1 cellular context compared by ENCODE assay signal in the genomic region with DNA sequence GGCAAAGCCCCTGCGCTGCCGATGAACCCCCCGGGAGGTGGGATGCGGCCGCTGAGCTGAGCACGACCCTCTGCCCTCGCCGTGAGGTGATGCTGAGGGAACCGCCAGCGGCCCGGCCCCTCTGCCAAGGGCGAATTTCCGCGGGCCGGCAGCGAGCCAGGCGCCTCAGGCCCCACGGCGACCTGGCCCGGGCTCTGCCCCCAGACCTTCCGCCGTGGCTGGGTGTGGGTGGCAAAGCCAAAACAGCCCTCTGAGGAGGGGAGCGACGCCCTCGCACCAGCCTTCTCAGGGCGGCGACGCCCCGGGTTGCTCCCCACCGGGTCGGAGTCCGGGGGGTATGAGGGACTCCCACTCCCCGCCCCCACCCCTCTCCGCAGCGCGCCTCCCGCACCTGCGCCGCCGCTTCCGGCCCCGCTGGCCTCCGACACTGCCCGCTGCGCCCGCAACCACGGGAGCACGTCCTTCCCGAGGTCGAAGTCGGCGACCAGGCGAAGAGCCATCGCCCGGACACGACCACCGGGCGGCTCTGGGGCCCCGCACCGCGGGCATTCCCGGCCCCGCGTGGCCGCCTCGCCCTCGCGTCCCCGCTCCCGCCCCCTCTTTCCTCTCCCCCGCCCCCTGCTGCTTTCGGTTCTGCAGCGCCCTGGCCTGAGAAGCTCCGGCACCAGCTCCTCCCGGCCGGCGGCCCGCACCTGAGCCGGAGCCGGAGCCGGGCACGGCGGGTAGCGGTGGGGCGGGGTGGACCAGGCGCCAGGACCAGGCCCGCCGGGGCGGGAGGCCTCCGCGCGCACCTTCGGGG.
TF ChIP-seq lines count a peak whose summit lies in the region.

A gene with protein sequence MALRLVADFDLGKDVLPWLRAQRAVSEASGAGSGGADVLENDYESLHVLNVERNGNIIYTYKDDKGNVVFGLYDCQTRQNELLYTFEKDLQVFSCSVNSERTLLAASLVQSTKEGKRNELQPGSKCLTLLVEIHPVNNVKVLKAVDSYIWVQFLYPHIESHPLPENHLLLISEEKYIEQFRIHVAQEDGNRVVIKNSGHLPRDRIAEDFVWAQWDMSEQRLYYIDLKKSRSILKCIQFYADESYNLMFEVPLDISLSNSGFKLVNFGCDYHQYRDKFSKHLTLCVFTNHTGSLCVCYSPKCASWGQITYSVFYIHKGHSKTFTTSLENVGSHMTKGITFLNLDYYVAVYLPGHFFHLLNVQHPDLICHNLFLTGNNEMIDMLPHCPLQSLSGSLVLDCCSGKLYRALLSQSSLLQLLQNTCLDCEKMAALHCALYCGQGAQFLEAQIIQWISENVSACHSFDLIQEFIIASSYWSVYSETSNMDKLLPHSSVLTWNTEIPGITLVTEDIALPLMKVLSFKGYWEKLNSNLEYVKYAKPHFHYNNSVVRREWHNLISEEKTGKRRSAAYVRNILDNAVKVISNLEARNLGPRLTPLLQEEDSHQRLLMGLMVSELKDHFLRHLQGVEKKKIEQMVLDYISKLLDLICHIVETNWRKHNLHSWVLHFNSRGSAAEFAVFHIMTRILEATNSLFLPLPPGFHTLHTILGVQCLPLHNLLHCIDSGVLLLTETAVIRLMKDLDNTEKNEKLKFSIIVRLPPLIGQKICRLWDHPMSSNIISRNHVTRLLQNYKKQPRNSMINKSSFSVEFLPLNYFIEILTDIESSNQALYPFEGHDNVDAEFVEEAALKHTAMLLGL (minus strand): TSS at position 528 of the 799 bp plus-strand sequence. CDS start 28 bp downstream, at position 500.

TF ChIP-seq in HepG2, 621 proteins besides CTCF, POLR2A, EP300 and RAD21 (continued from another document and continues in another):
- peak in 1 of 2 experiments; percentile 17; a peak in 1 of 4 replicates for TF ChIP-seq KLF16 (CRISPR knock-in tag; IDR thresholded peaks at IDR 0.05)
- TF ChIP-seq, protein P1, sequence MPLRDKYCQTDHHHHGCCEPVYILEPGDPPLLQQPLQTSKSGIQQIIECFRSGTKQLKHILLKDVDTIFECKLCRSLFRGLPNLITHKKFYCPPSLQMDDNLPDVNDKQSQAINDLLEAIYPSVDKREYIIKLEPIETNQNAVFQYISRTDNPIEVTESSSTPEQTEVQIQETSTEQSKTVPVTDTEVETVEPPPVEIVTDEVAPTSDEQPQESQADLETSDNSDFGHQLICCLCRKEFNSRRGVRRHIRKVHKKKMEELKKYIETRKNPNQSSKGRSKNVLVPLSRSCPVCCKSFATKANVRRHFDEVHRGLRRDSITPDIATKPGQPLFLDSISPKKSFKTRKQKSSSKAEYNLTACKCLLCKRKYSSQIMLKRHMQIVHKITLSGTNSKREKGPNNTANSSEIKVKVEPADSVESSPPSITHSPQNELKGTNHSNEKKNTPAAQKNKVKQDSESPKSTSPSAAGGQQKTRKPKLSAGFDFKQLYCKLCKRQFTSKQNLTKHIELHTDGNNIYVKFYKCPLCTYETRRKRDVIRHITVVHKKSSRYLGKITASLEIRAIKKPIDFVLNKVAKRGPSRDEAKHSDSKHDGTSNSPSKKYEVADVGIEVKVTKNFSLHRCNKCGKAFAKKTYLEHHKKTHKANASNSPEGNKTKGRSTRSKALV (CRISPR knock-in tag; IDR thresholded peaks at IDR 0.05) = 0 out of 2 replicates have a peak, but pooled peaks have one; percentile 48
- TF ChIP-seq ZNF879 (CRISPR knock-in tag; IDR thresholded peaks at IDR 0.05) = peak; percentile 47
- TF ChIP-seq, protein P2, sequence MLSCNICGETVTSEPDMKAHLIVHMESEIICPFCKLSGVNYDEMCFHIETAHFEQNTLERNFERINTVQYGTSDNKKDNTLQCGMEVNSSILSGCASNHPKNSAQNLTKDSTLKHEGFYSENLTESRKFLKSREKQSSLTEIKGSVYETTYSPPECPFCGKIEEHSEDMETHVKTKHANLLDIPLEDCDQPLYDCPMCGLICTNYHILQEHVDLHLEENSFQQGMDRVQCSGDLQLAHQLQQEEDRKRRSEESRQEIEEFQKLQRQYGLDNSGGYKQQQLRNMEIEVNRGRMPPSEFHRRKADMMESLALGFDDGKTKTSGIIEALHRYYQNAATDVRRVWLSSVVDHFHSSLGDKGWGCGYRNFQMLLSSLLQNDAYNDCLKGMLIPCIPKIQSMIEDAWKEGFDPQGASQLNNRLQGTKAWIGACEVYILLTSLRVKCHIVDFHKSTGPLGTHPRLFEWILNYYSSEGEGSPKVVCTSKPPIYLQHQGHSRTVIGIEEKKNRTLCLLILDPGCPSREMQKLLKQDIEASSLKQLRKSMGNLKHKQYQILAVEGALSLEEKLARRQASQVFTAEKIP (CRISPR knock-in tag; IDR thresholded peaks at IDR 0.05; ENCODE audit: borderline replicate concordance) = no peak
- no peak; the same call in 1 of the 2 replicates for TF ChIP-seq TSC22D2 (CRISPR knock-in tag; IDR thresholded peaks at IDR 0.05; ENCODE audit: borderline replicate concordance)
- TF ChIP-seq ZNF343 (CRISPR knock-in tag; IDR thresholded peaks at IDR 0.05) = no peak; the same call in 1 of the 2 replicates
- TF ChIP-seq THAP11 (CRISPR knock-in tag; IDR thresholded peaks at IDR 0.05) = no peak; the same call in 1 of the 2 replicates
- no peak for TF ChIP-seq SOX6 (IDR thresholded peaks at IDR 0.05)
- TF ChIP-seq SOX6 (CRISPR knock-in tag; IDR thresholded peaks at IDR 0.05) = no peak
- TF ChIP-seq ZNF441 (CRISPR knock-in tag; IDR thresholded peaks at IDR 0.05; ENCODE audit: borderline replicate concordance) = peak; percentile 62; the same call in 1 of the 2 replicates
- TF ChIP-seq, protein P3, sequence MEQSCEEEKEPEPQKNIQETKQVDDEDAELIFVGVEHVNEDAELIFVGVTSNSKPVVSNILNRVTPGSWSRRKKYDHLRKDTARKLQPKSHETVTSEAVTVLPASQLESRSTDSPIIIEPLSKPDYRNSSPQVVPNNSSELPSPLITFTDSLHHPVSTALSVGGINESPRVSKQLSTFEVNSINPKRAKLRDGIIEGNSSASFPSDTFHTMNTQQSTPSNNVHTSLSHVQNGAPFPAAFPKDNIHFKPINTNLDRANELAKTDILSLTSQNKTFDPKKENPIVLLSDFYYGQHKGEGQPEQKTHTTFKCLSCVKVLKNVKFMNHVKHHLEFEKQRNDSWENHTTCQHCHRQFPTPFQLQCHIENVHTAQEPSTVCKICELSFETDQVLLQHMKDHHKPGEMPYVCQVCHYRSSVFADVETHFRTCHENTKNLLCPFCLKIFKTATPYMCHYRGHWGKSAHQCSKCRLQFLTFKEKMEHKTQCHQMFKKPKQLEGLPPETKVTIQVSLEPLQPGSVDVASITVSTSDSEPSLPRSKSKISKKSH (CRISPR knock-in tag; IDR thresholded peaks at IDR 0.05; ENCODE audit: borderline replicate concordance) = peak; percentile 19; the same call in 1 of the 2 replicates
- no peak for TF ChIP-seq TBP (CRISPR knock-in tag; IDR thresholded peaks at IDR 0.05)
- TF ChIP-seq, protein P4, sequence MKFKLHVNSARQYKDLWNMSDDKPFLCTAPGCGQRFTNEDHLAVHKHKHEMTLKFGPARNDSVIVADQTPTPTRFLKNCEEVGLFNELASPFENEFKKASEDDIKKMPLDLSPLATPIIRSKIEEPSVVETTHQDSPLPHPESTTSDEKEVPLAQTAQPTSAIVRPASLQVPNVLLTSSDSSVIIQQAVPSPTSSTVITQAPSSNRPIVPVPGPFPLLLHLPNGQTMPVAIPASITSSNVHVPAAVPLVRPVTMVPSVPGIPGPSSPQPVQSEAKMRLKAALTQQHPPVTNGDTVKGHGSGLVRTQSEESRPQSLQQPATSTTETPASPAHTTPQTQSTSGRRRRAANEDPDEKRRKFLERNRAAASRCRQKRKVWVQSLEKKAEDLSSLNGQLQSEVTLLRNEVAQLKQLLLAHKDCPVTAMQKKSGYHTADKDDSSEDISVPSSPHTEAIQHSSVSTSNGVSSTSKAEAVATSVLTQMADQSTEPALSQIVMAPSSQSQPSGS (CRISPR knock-in tag; IDR thresholded peaks at IDR 0.05) = 0 out of 2 replicates have a peak, but pooled peaks have one; percentile 37
- no peak for TF ChIP-seq ZSCAN25 (CRISPR knock-in tag; IDR thresholded peaks at IDR 0.05)
- TF ChIP-seq FIP1L1 (IDR thresholded peaks at IDR 0.05; ENCODE audit: borderline replicate concordance, insufficient read depth, low read depth, low read length) = 0 out of 2 replicates have a peak, but pooled peaks have one; percentile 18
- TF ChIP-seq MEIS2 (CRISPR knock-in tag; IDR thresholded peaks at IDR 0.05) = no peak; the same call in 1 of the 2 replicates
- TF ChIP-seq KMT2B (CRISPR knock-in tag; IDR thresholded peaks at IDR 0.05) = peak; percentile 69; the same call in 1 of the 2 replicates
- TF ChIP-seq, protein P5, sequence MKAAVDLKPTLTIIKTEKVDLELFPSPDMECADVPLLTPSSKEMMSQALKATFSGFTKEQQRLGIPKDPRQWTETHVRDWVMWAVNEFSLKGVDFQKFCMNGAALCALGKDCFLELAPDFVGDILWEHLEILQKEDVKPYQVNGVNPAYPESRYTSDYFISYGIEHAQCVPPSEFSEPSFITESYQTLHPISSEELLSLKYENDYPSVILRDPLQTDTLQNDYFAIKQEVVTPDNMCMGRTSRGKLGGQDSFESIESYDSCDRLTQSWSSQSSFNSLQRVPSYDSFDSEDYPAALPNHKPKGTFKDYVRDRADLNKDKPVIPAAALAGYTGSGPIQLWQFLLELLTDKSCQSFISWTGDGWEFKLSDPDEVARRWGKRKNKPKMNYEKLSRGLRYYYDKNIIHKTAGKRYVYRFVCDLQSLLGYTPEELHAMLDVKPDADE (CRISPR knock-in tag; IDR thresholded peaks at IDR 0.05) = no peak
- TF ChIP-seq, protein P6, sequence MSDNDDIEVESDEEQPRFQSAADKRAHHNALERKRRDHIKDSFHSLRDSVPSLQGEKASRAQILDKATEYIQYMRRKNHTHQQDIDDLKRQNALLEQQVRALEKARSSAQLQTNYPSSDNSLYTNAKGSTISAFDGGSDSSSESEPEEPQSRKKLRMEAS (IDR thresholded peaks at IDR 0.05) = peak; percentile 59
- TF ChIP-seq, protein P7, sequence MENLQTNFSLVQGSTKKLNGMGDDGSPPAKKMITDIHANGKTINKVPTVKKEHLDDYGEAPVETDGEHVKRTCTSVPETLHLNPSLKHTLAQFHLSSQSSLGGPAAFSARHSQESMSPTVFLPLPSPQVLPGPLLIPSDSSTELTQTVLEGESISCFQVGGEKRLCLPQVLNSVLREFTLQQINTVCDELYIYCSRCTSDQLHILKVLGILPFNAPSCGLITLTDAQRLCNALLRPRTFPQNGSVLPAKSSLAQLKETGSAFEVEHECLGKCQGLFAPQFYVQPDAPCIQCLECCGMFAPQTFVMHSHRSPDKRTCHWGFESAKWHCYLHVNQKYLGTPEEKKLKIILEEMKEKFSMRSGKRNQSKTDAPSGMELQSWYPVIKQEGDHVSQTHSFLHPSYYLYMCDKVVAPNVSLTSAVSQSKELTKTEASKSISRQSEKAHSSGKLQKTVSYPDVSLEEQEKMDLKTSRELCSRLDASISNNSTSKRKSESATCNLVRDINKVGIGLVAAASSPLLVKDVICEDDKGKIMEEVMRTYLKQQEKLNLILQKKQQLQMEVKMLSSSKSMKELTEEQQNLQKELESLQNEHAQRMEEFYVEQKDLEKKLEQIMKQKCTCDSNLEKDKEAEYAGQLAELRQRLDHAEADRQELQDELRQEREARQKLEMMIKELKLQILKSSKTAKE (CRISPR knock-in tag; IDR thresholded peaks at IDR 0.05; ENCODE audit: borderline replicate concordance) = peak; percentile 46; the same call in 1 of the 2 replicates
- TF ChIP-seq ZSCAN20 (CRISPR knock-in tag; IDR thresholded peaks at IDR 0.05; ENCODE audit: borderline replicate concordance) = peak; percentile 67
- no peak for TF ChIP-seq CREM (IDR thresholded peaks at IDR 0.05)
- TF ChIP-seq CREM (CRISPR knock-in tag; IDR thresholded peaks at IDR 0.05) = no peak
- TF ChIP-seq, protein P8, sequence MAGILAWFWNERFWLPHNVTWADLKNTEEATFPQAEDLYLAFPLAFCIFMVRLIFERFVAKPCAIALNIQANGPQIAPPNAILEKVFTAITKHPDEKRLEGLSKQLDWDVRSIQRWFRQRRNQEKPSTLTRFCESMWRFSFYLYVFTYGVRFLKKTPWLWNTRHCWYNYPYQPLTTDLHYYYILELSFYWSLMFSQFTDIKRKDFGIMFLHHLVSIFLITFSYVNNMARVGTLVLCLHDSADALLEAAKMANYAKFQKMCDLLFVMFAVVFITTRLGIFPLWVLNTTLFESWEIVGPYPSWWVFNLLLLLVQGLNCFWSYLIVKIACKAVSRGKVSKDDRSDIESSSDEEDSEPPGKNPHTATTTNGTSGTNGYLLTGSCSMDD (CRISPR knock-in tag; IDR thresholded peaks at IDR 0.05) = no peak
- no peak for TF ChIP-seq SP140L (CRISPR knock-in tag; IDR thresholded peaks at IDR 0.05; ENCODE audit: borderline replicate concordance)
- TF ChIP-seq HDAC1 (CRISPR knock-in tag; IDR thresholded peaks at IDR 0.05) = peak; percentile 35; the same call in 1 of the 2 replicates
- TF ChIP-seq ZNF563 (CRISPR knock-in tag; IDR thresholded peaks at IDR 0.05) = peak; percentile 71
- TF ChIP-seq, protein P9, sequence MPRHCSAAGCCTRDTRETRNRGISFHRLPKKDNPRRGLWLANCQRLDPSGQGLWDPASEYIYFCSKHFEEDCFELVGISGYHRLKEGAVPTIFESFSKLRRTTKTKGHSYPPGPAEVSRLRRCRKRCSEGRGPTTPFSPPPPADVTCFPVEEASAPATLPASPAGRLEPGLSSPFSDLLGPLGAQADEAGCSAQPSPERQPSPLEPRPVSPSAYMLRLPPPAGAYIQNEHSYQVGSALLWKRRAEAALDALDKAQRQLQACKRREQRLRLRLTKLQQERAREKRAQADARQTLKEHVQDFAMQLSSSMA (CRISPR knock-in tag; IDR thresholded peaks at IDR 0.05) = 0 out of 2 replicates have a peak, but pooled peaks have one; percentile 42
- TF ChIP-seq ZNF292 (CRISPR knock-in tag; IDR thresholded peaks at IDR 0.05; ENCODE audit: borderline replicate concordance, low read depth) = no peak; the same call in 1 of the 2 replicates
- TF ChIP-seq PRMT3 (CRISPR knock-in tag; IDR thresholded peaks at IDR 0.05; ENCODE audit: borderline replicate concordance, low read depth) = peak; percentile 89; the same call in 1 of the 2 replicates
- TF ChIP-seq NCOR1 (IDR thresholded peaks at IDR 0.05; ENCODE audit: borderline replicate concordance, low read length) = no peak
- TF ChIP-seq, protein P10, sequence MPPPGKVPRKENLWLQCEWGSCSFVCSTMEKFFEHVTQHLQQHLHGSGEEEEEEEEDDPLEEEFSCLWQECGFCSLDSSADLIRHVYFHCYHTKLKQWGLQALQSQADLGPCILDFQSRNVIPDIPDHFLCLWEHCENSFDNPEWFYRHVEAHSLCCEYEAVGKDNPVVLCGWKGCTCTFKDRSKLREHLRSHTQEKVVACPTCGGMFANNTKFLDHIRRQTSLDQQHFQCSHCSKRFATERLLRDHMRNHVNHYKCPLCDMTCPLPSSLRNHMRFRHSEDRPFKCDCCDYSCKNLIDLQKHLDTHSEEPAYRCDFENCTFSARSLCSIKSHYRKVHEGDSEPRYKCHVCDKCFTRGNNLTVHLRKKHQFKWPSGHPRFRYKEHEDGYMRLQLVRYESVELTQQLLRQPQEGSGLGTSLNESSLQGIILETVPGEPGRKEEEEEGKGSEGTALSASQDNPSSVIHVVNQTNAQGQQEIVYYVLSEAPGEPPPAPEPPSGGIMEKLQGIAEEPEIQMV (CRISPR knock-in tag; IDR thresholded peaks at IDR 0.05; ENCODE audit: low read depth) = peak; percentile 37; the same call in 1 of the 2 replicates
- TF ChIP-seq ZNF251 (CRISPR knock-in tag; IDR thresholded peaks at IDR 0.05) = no peak
- no peak for TF ChIP-seq SNAI1 (CRISPR knock-in tag; IDR thresholded peaks at IDR 0.05; ENCODE audit: borderline replicate concordance)
- TF ChIP-seq, protein P11, sequence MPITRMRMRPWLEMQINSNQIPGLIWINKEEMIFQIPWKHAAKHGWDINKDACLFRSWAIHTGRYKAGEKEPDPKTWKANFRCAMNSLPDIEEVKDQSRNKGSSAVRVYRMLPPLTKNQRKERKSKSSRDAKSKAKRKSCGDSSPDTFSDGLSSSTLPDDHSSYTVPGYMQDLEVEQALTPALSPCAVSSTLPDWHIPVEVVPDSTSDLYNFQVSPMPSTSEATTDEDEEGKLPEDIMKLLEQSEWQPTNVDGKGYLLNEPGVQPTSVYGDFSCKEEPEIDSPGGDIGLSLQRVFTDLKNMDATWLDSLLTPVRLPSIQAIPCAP (CRISPR knock-in tag; IDR thresholded peaks at IDR 0.05; ENCODE audit: low read depth) = no peak
